In the genomic region with DNA sequence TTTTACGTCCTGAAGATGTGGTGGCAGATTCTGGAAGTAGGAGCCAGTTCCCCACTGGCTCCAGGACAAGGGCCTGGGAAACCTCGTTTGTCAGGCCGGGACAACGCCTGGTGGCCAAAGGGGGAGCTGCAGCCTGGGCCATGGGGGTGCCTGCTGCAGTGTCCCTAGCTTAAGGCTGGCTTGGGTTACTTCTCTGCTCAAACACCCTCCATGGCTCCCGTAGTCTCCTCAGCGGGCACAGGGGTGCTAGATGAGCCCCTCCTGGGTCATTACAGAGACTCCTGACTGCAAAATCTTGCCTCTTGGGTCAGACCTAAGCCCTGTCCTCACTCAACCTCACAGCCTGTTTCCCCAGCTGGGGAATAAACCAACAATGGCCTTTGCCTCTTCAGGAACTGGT, we compare ENCODE assay signal across 1 cellular context.
TF ChIP-seq lines count a peak whose summit lies in the region.

No MANE protein-coding gene starts in this region.

TF ChIP-seq in GM23338, 12 proteins besides CTCF, POLR2A, EP300 and RAD21:
- TF ChIP-seq, protein P1, sequence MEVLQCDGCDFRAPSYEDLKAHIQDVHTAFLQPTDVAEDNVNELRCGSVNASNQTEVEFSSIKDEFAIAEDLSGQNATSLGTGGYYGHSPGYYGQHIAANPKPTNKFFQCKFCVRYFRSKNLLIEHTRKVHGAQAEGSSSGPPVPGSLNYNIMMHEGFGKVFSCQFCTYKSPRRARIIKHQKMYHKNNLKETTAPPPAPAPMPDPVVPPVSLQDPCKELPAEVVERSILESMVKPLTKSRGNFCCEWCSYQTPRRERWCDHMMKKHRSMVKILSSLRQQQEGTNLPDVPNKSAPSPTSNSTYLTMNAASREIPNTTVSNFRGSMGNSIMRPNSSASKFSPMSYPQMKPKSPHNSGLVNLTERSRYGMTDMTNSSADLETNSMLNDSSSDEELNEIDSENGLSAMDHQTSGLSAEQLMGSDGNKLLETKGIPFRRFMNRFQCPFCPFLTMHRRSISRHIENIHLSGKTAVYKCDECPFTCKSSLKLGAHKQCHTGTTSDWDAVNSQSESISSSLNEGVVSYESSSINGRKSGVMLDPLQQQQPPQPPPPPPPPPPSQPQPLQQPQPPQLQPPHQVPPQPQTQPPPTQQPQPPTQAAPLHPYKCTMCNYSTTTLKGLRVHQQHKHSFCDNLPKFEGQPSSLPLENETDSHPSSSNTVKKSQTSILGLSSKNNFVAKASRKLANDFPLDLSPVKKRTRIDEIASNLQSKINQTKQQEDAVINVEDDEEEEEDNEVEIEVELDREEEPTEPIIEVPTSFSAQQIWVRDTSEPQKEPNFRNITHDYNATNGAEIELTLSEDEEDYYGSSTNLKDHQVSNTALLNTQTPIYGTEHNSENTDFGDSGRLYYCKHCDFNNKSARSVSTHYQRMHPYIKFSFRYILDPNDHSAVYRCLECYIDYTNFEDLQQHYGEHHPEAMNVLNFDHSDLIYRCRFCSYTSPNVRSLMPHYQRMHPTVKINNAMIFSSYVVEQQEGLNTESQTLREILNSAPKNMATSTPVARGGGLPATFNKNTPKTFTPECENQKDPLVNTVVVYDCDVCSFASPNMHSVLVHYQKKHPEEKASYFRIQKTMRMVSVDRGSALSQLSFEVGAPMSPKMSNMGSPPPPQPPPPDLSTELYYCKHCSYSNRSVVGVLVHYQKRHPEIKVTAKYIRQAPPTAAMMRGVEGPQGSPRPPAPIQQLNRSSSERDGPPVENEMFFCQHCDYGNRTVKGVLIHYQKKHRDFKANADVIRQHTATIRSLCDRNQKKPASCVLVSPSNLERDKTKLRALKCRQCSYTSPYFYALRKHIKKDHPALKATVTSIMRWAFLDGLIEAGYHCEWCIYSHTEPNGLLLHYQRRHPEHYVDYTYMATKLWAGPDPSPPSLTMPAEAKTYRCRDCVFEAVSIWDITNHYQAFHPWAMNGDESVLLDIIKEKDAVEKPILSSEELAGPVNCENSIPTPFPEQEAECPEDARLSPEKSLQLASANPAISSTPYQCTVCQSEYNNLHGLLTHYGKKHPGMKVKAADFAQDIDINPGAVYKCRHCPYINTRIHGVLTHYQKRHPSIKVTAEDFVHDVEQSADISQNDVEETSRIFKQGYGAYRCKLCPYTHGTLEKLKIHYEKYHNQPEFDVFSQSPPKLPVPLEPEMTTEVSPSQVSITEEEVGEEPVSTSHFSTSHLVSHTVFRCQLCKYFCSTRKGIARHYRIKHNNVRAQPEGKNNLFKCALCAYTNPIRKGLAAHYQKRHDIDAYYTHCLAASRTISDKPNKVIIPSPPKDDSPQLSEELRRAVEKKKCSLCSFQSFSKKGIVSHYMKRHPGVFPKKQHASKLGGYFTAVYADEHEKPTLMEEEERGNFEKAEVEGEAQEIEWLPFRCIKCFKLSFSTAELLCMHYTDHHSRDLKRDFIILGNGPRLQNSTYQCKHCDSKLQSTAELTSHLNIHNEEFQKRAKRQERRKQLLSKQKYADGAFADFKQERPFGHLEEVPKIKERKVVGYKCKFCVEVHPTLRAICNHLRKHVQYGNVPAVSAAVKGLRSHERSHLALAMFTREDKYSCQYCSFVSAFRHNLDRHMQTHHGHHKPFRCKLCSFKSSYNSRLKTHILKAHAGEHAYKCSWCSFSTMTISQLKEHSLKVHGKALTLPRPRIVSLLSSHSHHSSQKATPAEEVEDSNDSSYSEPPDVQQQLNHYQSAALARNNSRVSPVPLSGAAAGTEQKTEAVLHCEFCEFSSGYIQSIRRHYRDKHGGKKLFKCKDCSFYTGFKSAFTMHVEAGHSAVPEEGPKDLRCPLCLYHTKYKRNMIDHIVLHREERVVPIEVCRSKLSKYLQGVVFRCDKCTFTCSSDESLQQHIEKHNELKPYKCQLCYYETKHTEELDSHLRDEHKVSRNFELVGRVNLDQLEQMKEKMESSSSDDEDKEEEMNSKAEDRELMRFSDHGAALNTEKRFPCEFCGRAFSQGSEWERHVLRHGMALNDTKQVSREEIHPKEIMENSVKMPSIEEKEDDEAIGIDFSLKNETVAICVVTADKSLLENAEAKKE (CRISPR knock-in tag; IDR thresholded peaks at IDR 0.05), result no peak
- no peak for TF ChIP-seq EZH2 (IDR thresholded peaks at IDR 0.05; ENCODE audit: low read depth, unreplicated experiment)
- no peak for TF ChIP-seq NANOG (IDR thresholded peaks at IDR 0.05; ENCODE audit: borderline replicate concordance)
TF ChIP-seq in GM23338: peak in this region for 0.
